Comparison of ENCODE assay signal across 21 cellular contexts in genomic region chr14:80393766-80394165, GRCh38.
"Had no signal": no experiment of that assay in that cellular context is flagged by ENCODE, and none has a peak within 500 bp of the region (broad histone marks: within the 10 kb centered on the region; RNA-seq: fewer than 3 reads in every experiment).

No MANE protein-coding gene starts in this region.

- H3K4me2 ChIP-seq: KMS-11 had no signal

- H3K27me3 ChIP-seq: adrenal gland had no signal

- H3K9ac ChIP-seq: KMS-11 had no signal

- H3K27ac ChIP-seq: adrenal gland, KMS-11, VCaP had no signal

- H3K4me1 ChIP-seq: adrenal gland had no signal

- ATAC-seq: activated CD4-positive, alpha-beta T cell treated with anti-CD3 and anti-CD28 coated beads for 36 hours; activated CD8-positive, alpha-beta T cell treated with anti-CD3 and anti-CD28 coated beads for 36 hours; PC-3 had no signal

- H3K36me3 ChIP-seq: adrenal gland had no signal

- H3K9me3 ChIP-seq: adrenal gland had no signal

- DNase-seq: activated CD4-positive, alpha-beta T cell treated with anti-CD3 and anti-CD28 coated beads for 36 hours; activated CD4-positive, alpha-beta T cell treated with anti-CD3 and anti-CD28 coated beads, Interleukin-2, amount 50 U/mL, for 1 hour; activated CD4-positive, CD25-positive, alpha-beta regulatory T cell; activated CD8-positive, alpha-beta memory T cell treated with anti-CD3 and anti-CD28 coated beads, Interleukin-2, amount 50 U/mL, for 48 hours; activated CD8-positive, alpha-beta T cell treated with anti-CD3 and anti-CD28 coated beads for 36 hours; activated naive CD4-positive, alpha-beta T cell treated with anti-CD3 and anti-CD28 coated beads, Interleukin-2, amount 50 U/mL, for 16 hours; activated naive CD8-positive, alpha-beta T cell treated with anti-CD3 and anti-CD28 coated beads, Interleukin-2, amount 10 ng/mL, durations not matched to agents 7 days and 5 days; activated T-cell treated with anti-CD3 and anti-CD28 coated beads, Interleukin-2, amount 50 U/mL, for 1 hour; adrenal gland; anterior cingulate cortex; NCI-H1092; NCI-H1417 treated with DMSO at 0.1 percent for 48 hours; NCI-H1694; NCI-H2029; NCI-H2107; NCI-H510A treated with DMSO at 0.1 percent for 48 hours; PC-3; SHP77 treated with DMSO at 0.1 percent for 48 hours; T-helper 1 cell had no signal

- H3K4me3 ChIP-seq: adrenal gland had no signal
